Comparison of ENCODE assay signal across 8 cellular contexts in the genomic region with DNA sequence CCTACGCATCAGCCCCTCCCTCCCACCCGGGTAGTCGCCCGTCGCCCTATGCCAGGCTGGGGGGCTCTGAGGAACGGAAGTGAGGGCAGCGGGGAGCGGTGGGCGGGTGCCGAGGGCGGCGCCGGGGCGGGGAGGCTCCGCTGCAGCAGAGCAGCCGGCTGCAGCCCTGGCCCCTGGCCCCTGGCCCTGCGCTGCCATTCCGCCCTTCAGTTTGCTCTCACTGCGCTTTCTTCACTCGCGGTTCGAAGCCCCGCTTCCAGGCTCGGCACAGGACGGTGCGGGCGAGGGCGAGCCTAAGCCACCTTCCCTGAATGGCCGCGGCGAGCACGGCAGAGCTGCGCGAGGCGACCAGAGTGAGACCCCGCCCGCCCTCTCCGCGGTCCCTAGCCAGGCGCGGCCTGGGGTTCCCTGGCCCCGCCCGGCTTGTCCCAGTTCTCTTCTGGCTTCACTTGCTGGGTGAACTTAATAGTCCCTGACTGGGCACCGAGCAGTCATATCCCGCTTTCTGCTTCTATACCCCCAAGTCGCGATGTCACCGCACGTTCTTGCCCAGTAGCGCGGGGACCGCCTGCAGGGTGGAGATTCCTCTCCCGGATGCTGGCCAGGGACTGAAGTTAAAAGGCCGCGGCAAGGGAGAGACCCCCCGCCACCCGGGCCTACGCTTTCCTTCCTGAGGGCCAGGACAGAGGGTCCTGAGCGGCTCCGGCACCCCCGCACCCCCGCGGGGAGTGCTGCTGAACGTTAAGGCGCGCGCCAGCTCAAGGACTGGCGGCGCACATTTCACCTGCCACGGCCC. TPM values are rescaled to one million over a fixed set of nuclear protein-coding genes. Genes with fewer than 3 reads are reported as not detected.
DNase-seq lines count a peak whose midpoint lies in the region; ATAC-seq and TF ChIP-seq lines count a peak whose summit lies in the region.

No MANE protein-coding gene starts in this region.

- peaks cover 68% of the 10 kb centered on the region for H3K27me3 Mint-ChIP-seq in nephron (ENCODE audit: low read depth)

- H3K4me2 ChIP-seq in SU-DHL-6 (ENCODE audit: low read depth, low read length, poor library complexity, severe bottlenecking), result peak overlapping the region; percentile 68

- H3K27ac ChIP-seq in SU-DHL-6 (ENCODE audit: low read depth, low read length), result no peak overlapping the region

- H3K9ac ChIP-seq in SU-DHL-6 (ENCODE audit: low read length), result peak overlapping the region; percentile 57

- peaks cover 8% of the 10 kb centered on the region; the same call in 1 of the 2 replicates for H3F3A ChIP-seq in SU-DHL-6 (ENCODE audit: insufficient read depth)

- H3K4me3 ChIP-seq in BJ (ENCODE audit: low read depth, low read length) (peak overlapping the region; percentile 68), SU-DHL-6 (ENCODE audit: insufficient read depth, low read length, poor library complexity, severe bottlenecking) (peak overlapping the region; percentile 69)

- peak; percentile 50 for ATAC-seq in GM19025 (IDR thresholded peaks at IDR 0.05; ENCODE audit: low read depth, unreplicated experiment)
- ATAC-seq in HG03108 (IDR thresholded peaks at IDR 0.05; ENCODE audit: unreplicated experiment), result peak; percentile 44

- no peak for TF ChIP-seq POLR2A in erythroblast (IDR thresholded peaks at IDR 0.05; ENCODE audit: low read length)

- H3K9me3 ChIP-seq in SU-DHL-6 (ENCODE audit: insufficient read depth, low read length), result peaks cover 11% of the 10 kb centered on the region; the same call in 1 of the 2 replicates

- no peaks in the 10 kb centered on the region for H4K20me1 ChIP-seq in SU-DHL-6 (ENCODE audit: low read depth, low read length)

- TF ChIP-seq CTCF in BJ (IDR thresholded peaks at IDR 0.05; ENCODE audit: insufficient read depth, low read depth, low read length) (no peak), SU-DHL-6 (IDR thresholded peaks at IDR 0.05; ENCODE audit: insufficient read depth, low read length, poor library complexity, severe bottlenecking) (no peak), nephron (IDR thresholded peaks at IDR 0.05; ENCODE audit: unreplicated experiment in 3 of 3) (no peak)

- POLR2A ChIA-PET in BJ (lab: Charles Lee), result no interaction called here

- H3K27ac Mint-ChIP-seq in nephron, result no peak overlapping the region

- CTCF ChIA-PET in BJ (lab: Yijun Ruan, JAX), result interaction anchor here (0.5 to 1.2 kb wide), 2 partner anchors 16 to 108 kb away, joined by 3 to 4 read pairs; no protein-coding TSS in a partner anchor

- peak overlapping the region; percentile 86 to 88 (median 87) for H3K4me3 Mint-ChIP-seq in nephron

- H2AFZ ChIP-seq in SU-DHL-6 (ENCODE audit: low read depth, low read length, severe bottlenecking), result peak overlapping the region; percentile 94

- H3K9me3 Mint-ChIP-seq in nephron, result peaks cover 15% of the 10 kb centered on the region

- H3K36me3 ChIP-seq in BJ (ENCODE audit: control insufficient read depth, insufficient read depth, low read length) (no peaks in the 10 kb centered on the region), SU-DHL-6 (ENCODE audit: low read length) (no peaks in the 10 kb centered on the region)

- H3K27me3 ChIP-seq in BJ (ENCODE audit: control insufficient read depth, insufficient read depth, low read length) (peaks cover 20% of the 10 kb centered on the region), SU-DHL-6 (ENCODE audit: low read length) (no peaks in the 10 kb centered on the region)

- peaks cover 24% of the 10 kb centered on the region for H3K36me3 Mint-ChIP-seq in nephron (ENCODE audit: low read depth)

- H3K9me2 ChIP-seq in SU-DHL-6 (replicated peaks; ENCODE audit: insufficient read depth, low read length), result no peaks in the 10 kb centered on the region

- H3K79me2 ChIP-seq in SU-DHL-6 (ENCODE audit: insufficient read depth, low read length), result no peaks in the 10 kb centered on the region

- peaks cover 6% of the 10 kb centered on the region for H3K4me1 Mint-ChIP-seq in nephron

- DNase-seq in BJ (ENCODE audit: low read depth), result no peak
- DNase-seq in erythroblast (lab: John Stamatoyannopoulos, UW), result peak; percentile 29 to 47
- DNase-seq in NCI-H128 (lab: John Stamatoyannopoulos, UW; ENCODE audit: unreplicated experiment), result no peak
- DNase-seq in NOMO-1 (lab: John Stamatoyannopoulos, UW; ENCODE audit: unreplicated experiment in 2 of 2), result no peak

RNA-seq across cellular contexts. Expression of a gene that starts 0.6 kb away (rescaled TPM):
- 0.15 and 0.20 TPM in 2 replicates for polyA plus RNA-seq in BJ (2011; rRNA removed)
- 0.21 and 0.71 TPM in 2 replicates for polyA minus RNA-seq in BJ (2011; rRNA and poly(A)+ RNA removed)

Comparison
In these comparisons a context has a peak if more than half of its experiments do, and no peak if none do; other contexts are left out.
1. DNase-seq: peak in erythroblast (2 of 2); none in BJ (single experiment), NCI-H128 (single experiment) and NOMO-1 (0 of 2).